ENCODE assay signal across 8 cellular contexts in the genomic region with DNA sequence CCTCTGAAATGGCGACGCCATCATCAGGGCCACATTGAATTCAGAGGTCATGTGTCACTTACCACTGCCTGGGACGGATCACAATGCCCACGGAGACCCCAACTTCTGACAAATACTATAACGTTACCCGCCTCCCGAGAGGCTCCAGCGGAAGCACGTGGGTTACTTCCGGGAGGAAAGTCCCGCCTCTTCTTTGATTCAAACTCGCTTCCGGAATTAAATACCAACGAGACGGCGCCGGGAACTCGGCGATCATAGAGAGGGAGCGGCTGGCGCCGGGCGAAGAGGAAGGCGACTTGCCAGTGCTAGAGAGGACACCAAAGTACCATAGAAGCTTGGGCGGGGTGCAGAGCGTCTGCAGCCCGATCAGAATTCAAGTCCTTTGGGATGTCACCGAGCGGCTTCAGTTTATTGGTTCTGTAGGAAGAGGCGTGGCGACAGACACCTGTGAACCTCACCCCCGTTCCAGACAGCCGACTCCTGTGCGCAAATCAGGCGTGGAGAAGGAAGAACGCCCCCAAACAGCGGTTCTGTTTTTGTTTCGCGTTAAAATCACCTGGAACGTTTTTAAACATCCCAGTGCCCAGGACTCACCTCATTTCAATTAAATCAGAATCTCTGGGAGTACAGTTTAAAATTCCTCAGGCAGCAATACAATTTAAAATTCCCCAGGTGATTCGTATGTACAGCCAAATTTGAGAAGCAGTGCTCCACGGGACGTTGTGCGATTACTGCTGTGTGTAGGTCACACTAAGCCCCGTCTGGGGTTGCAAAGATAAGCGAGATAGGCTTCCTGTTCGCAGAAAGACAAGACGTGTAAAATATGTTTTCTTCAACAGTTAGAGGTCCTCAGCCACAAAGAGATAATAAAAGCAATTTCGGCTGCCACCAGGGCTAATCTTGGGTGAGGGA. TPM values are rescaled to one million over a fixed set of nuclear protein-coding genes. Genes with fewer than 3 reads are reported as not detected.
DNase-seq lines count a peak whose midpoint lies in the region; ATAC-seq and TF ChIP-seq lines count a peak whose summit lies in the region.

TSS of gene TIMM10 (minus strand) at position 159 of the 912 bp plus-strand sequence. CDS start 565 bp downstream, outside the sequence.

- TF ChIP-seq CTCF in GM20000 (IDR thresholded peaks at IDR 0.05; ENCODE audit: extremely low read depth, missing control alignments) (no peak), lung (IDR thresholded peaks at IDR 0.05; ENCODE audit: control extremely low read depth, extremely low read depth) (no peak)

- no peaks in the 10 kb centered on the region for H3K27me3 ChIP-seq in lung (ENCODE audit: control insufficient read depth, insufficient read depth)

- WGBS in lung, 2 donors, result 0% methylated on average over 49 of the region's 49 CpGs

- POLR2A ChIA-PET in activated CD8-positive, alpha-beta memory T cell treated with anti-CD3 and anti-CD28 coated beads for 36 hours (lab: Charles Lee), result interaction anchor here (1.1 to 2.1 kb wide), 2 partner anchors 16 to 110 kb away, joined by 3 to 12 read pairs; partner anchors contain the start of gene SLC43A1

- peak; percentile 90 for DNase-seq in CMK (ENCODE audit: low read depth)
- peak; percentile 90 for DNase-seq in GM20000 (ENCODE audit: low spot score)
- peak; percentile 99 for DNase-seq in HT-29 (ENCODE audit: low spot score)
- DNase-seq in NOMO-1 (lab: John Stamatoyannopoulos, UW; ENCODE audit: unreplicated experiment in 2 of 2), result peak; percentile 99
- DNase-seq in effector CD8-positive, alpha-beta T cell (lab: John Stamatoyannopoulos, UW), result peak; percentile 91
- peak; percentile 97 for DNase-seq in lung (ENCODE audit: low spot score)
- peak; percentile 67 to 90 (median 88) for DNase-seq in stimulated activated CD4-positive, alpha-beta T cell treated with anti-CD3 and anti-CD28 coated beads, TNF-alpha, amount 100 ng/mL, for 4 hours (ENCODE audit: low read depth in 3 of 3)

- CTCF ChIA-PET in activated CD8-positive, alpha-beta memory T cell treated with anti-CD3 and anti-CD28 coated beads for 36 hours (lab: Charles Lee), result interaction anchor here (1.2 to 6.9 kb wide), 8 partner anchors 14 to 73 kb away, joined by 3 to 78 read pairs (median 5); partner anchors contain the start of genes RTN4RL2 and SLC43A1

- peaks cover 0 to 6% of the 10 kb centered on the region in 2 donors for H3K36me3 ChIP-seq in lung (ENCODE audit: control insufficient read depth in 2 of 2, insufficient read depth in 2 of 2, low read length in 2 of 2)

- peak; percentile 97 for ATAC-seq in lung (ENCODE audit: insufficient read depth, low FRiP score)

- no peaks in the 10 kb centered on the region for H3K9me3 ChIP-seq in lung (ENCODE audit: control insufficient read depth in 2 of 2, insufficient read depth in 1 of 2, low read length in 1 of 2)

- H3K27ac ChIP-seq in lung (ENCODE audit: low read depth in 1 of 2, low read length in 1 of 2), result peak within 1 kb of the TSS; percentile 67 to 75

- peak within 1 kb of the TSS; percentile 72 for H3K4me3 ChIP-seq in lung

- H3K4me1 ChIP-seq in lung (ENCODE audit: control insufficient read depth in 2 of 2, insufficient read depth in 2 of 2, low read length in 2 of 2), result peaks cover 5 to 7% of the 10 kb centered on the region in 2 donors

RNA-seq across cellular contexts. Expression of gene TIMM10, which starts in this region (rescaled TPM):
- total RNA-seq in HT-29 (2014; rRNA removed; shearing (Covaris generic)), result 133 and 143 TPM in 2 replicates
- 100 to 1,000 TPM; 137 to 140 TPM for total RNA-seq in activated CD8-positive, alpha-beta memory T cell treated with anti-CD3 and anti-CD28 coated beads for 36 hours
- total RNA-seq in lung, result 10 to 100 TPM; 10.4 to 46.5 TPM
- 10 to 100 TPM; 45.1 to 64.7 TPM for polyA plus RNA-seq in lung

Comparison
In these comparisons a context has a peak if more than half of its experiments do, and no peak if none do; other contexts are left out.
1. Peak in every context shown above with its lines: DNase-seq, ATAC-seq, H3K4me3 ChIP-seq and H3K27ac ChIP-seq.